Comparison of ENCODE assay signal across 8 cellular contexts in genomic region chr18:51194604-51195003, GRCh38. TPM values are rescaled to one million over a fixed set of nuclear protein-coding genes. Genes with fewer than 3 reads are reported as not detected.
DNase-seq lines count a peak whose midpoint lies in the region; ATAC-seq, FAIRE-seq and TF ChIP-seq lines count a peak whose summit lies in the region.

No MANE protein-coding gene starts in this region.

- H3K9me1 ChIP-seq in keratinocyte (ENCODE audit: control insufficient read depth, extremely low read depth, insufficient read depth, low read length): no peaks in the 10 kb centered on the region

- peak overlapping the region; percentile 39 for H3K27ac Mint-ChIP-seq in activated T-cell treated with anti-CD3 and anti-CD28 coated beads, Interleukin-2, amount 50 U/mL, for 72 hours
- H3K27ac Mint-ChIP-seq in activated T-helper 2 cell treated with anti-CD3 and anti-CD28 coated beads, Interferon-gamma antibody, Interleukin-2, Interleukin-4, amounts not matched to agents 10 μg/mL and 5 μg/mL and 100 μg/mL, durations not matched to agents 14 hours and 24 hours and 36 hours: peak overlapping the region; percentile 96

- peak overlapping the region; percentile 80 to 91 for H3K4me3 Mint-ChIP-seq in activated T-cell treated with anti-CD3 and anti-CD28 coated beads, Interleukin-2, amount 50 U/mL, for 72 hours
- peak overlapping the region; percentile 95 for H3K4me3 Mint-ChIP-seq in activated T-helper 2 cell treated with anti-CD3 and anti-CD28 coated beads, Interferon-gamma antibody, Interleukin-2, Interleukin-4, amounts not matched to agents 10 μg/mL and 5 μg/mL and 100 μg/mL, durations not matched to agents 14 hours and 24 hours and 36 hours (ENCODE audit: low read depth)

- TF ChIP-seq CTCF in keratinocyte (optimal IDR thresholded peaks at IDR 0.05 in 1 of 3, IDR thresholded peaks at IDR 0.05 in 1 of 3, conservative IDR thresholded peaks at IDR 0.05 in 1 of 3; ENCODE audit: extremely low read depth in 1 of 3, insufficient read depth in 2 of 3, low read length in 3 of 3) (no peak), transverse colon (IDR thresholded peaks at IDR 0.05) (no peak)

- H3K27ac ChIP-seq in keratinocyte (ENCODE audit: control insufficient read depth, insufficient read depth, low read length) (peak overlapping the region; percentile 87), transverse colon (peak overlapping the region; percentile 98 to 99 (median 99))

- 22 to 33% methylated on average over 3 of the region's 3 CpGs for WGBS in transverse colon (ENCODE audit: low coverage in 1 of 2), 2 donors

- FAIRE-seq in keratinocyte (lab: Jason Lieb, UNC): no peak

- peaks cover 34% of the 10 kb centered on the region for H3K4me1 ChIP-seq in keratinocyte (ENCODE audit: control insufficient read depth, extremely low read depth, insufficient read depth, low read length)
- peaks cover 23 to 64% (median 42%) of the 10 kb centered on the region in 4 donors for H3K4me1 ChIP-seq in transverse colon

- H3K9ac ChIP-seq in keratinocyte (ENCODE audit: control insufficient read depth, extremely low read depth, insufficient read depth, low read length): peak overlapping the region; percentile 96

- intact Hi-C loops in activated T-helper 2 cell treated with anti-CD3 and anti-CD28 coated beads, Interferon-gamma antibody, Interleukin-2, Interleukin-4, amounts not matched to agents 10 μg/mL and 5 μg/mL and 100 μg/mL, durations not matched to agents 14 hours and 24 hours and 36 hours (cut with micrococcal nuclease): loop anchor here (1.0 to 10.0 kb wide), 4 partner anchors 23 to 320 kb away; partner anchors contain the start of genes ME2 and SMAD4
- intact Hi-C loops in transverse colon (cut with DNase I; ENCODE audit: low total_unique reads): no loop called here

- ATAC-seq in activated T-cell treated with anti-CD3 and anti-CD28 coated beads, Interleukin-2, amount 50 U/mL, for 72 hours (replicated peaks in 1 of 2): no peak
- no peak for ATAC-seq in HG02588 (IDR thresholded peaks at IDR 0.05; ENCODE audit: unreplicated experiment)

- H3K9me3 Mint-ChIP-seq in activated T-cell treated with anti-CD3 and anti-CD28 coated beads, Interleukin-2, amount 50 U/mL, for 72 hours: peaks cover 0 to 2% of the 10 kb centered on the region in 2 donors
- H3K9me3 Mint-ChIP-seq in activated T-helper 2 cell treated with anti-CD3 and anti-CD28 coated beads, Interferon-gamma antibody, Interleukin-2, Interleukin-4, amounts not matched to agents 10 μg/mL and 5 μg/mL and 100 μg/mL, durations not matched to agents 14 hours and 24 hours and 36 hours: peaks cover 4% of the 10 kb centered on the region

- TF ChIP-seq POLR2A in transverse colon (IDR thresholded peaks at IDR 0.05): no peak

- peak overlapping the region; percentile 90 for H3K4me2 ChIP-seq in keratinocyte (ENCODE audit: control insufficient read depth, extremely low read depth, insufficient read depth, low read depth, low read length)

- in situ Hi-C loops in transverse colon (cut with MboI; ENCODE audit: low pct_ligation_motif_present in 1 of 4, low pct_unique_long_range_greater_than_20kb in 1 of 4, low sequenced_read_pairs in 3 of 4): no loop called here

- H3K27me3 ChIP-seq in keratinocyte (ENCODE audit: control insufficient read depth, extremely low read depth, insufficient read depth, low read length): no peaks in the 10 kb centered on the region
- no peaks in the 10 kb centered on the region for H3K27me3 ChIP-seq in transverse colon

- no peak for TF ChIP-seq EP300 in transverse colon (IDR thresholded peaks at IDR 0.05; ENCODE audit: low read depth)

- H3K36me3 ChIP-seq in keratinocyte (ENCODE audit: control insufficient read depth in 2 of 2, extremely low read depth in 1 of 2, insufficient read depth in 2 of 2, low read length in 2 of 2): no peaks in the 10 kb centered on the region
- H3K36me3 ChIP-seq in transverse colon: no peaks in the 10 kb centered on the region

- H3K36me3 Mint-ChIP-seq in activated T-cell treated with anti-CD3 and anti-CD28 coated beads, Interleukin-2, amount 50 U/mL, for 72 hours (ENCODE audit: insufficient read depth in 2 of 2): peaks cover 24 to 26% of the 10 kb centered on the region in 2 donors
- H3K36me3 Mint-ChIP-seq in activated T-helper 2 cell treated with anti-CD3 and anti-CD28 coated beads, Interferon-gamma antibody, Interleukin-2, Interleukin-4, amounts not matched to agents 10 μg/mL and 5 μg/mL and 100 μg/mL, durations not matched to agents 14 hours and 24 hours and 36 hours (ENCODE audit: low read depth): peaks cover 56% of the 10 kb centered on the region

- H3K9me3 ChIP-seq in keratinocyte (ENCODE audit: control insufficient read depth, low read depth, low read length) (no peaks in the 10 kb centered on the region), transverse colon (no peaks in the 10 kb centered on the region)

- H3K4me3 ChIP-seq in keratinocyte (ENCODE audit: control insufficient read depth in 2 of 3, extremely low read depth in 1 of 3, insufficient read depth in 2 of 3, low read depth in 1 of 3, low read length in 3 of 3) (peak overlapping the region; percentile 86 to 95 (median 95)), transverse colon (peak overlapping the region in 1 of 4 donors; percentile 99)

- no peak for DNase-seq in activated T-cell treated with anti-CD3 and anti-CD28 coated beads, Interleukin-2, amount 50 U/mL, for 72 hours
- no peak for DNase-seq in activated T-cell treated with anti-CD3 and anti-CD28 coated beads, Interleukin-2, amount 50 U/mL, for 1 hour
- no peak for DNase-seq in activated T-helper 2 cell treated with anti-CD3 and anti-CD28 coated beads, Interferon-gamma antibody, Interleukin-2, Interleukin-4, amounts not matched to agents 10 μg/mL and 5 μg/mL and 100 μg/mL, durations not matched to agents 14 hours and 24 hours and 36 hours (ENCODE audit: low spot score)
- DNase-seq in keratinocyte (ENCODE audit: low read depth, low spot score) (no peak), transverse colon (no peak), cortex of kidney (lab: John Stamatoyannopoulos, UW) (no peak), islet precursor cell (no peak)

- dilution Hi-C loops in keratinocyte (cut with MboI; ENCODE audit: extremely low pct_ligation_motif_present, low sequenced_read_pairs): no loop called here

- peaks cover 8% of the 10 kb centered on the region for H4K20me1 ChIP-seq in keratinocyte (ENCODE audit: control insufficient read depth, extremely low read depth, insufficient read depth, low read length)

- peaks cover 72% of the 10 kb centered on the region for H3K79me2 ChIP-seq in keratinocyte (ENCODE audit: control insufficient read depth, insufficient read depth, low read length)

- H3K4me1 Mint-ChIP-seq in activated T-cell treated with anti-CD3 and anti-CD28 coated beads, Interleukin-2, amount 50 U/mL, for 72 hours (ENCODE audit: low read depth): peaks cover 60% of the 10 kb centered on the region
- H3K4me1 Mint-ChIP-seq in activated T-helper 2 cell treated with anti-CD3 and anti-CD28 coated beads, Interferon-gamma antibody, Interleukin-2, Interleukin-4, amounts not matched to agents 10 μg/mL and 5 μg/mL and 100 μg/mL, durations not matched to agents 14 hours and 24 hours and 36 hours (ENCODE audit: low read depth): peaks cover 53% of the 10 kb centered on the region

- H2AFZ ChIP-seq in keratinocyte (ENCODE audit: control insufficient read depth, low read length): no peak overlapping the region

- H3K27me3 Mint-ChIP-seq in activated T-cell treated with anti-CD3 and anti-CD28 coated beads, Interleukin-2, amount 50 U/mL, for 72 hours (ENCODE audit: low read depth): no peaks in the 10 kb centered on the region
- no peaks in the 10 kb centered on the region for H3K27me3 Mint-ChIP-seq in activated T-helper 2 cell treated with anti-CD3 and anti-CD28 coated beads, Interferon-gamma antibody, Interleukin-2, Interleukin-4, amounts not matched to agents 10 μg/mL and 5 μg/mL and 100 μg/mL, durations not matched to agents 14 hours and 24 hours and 36 hours (ENCODE audit: low read depth)

RNA-seq across cellular contexts. Expression of gene MEX3C, which starts 2.9 kb away (rescaled TPM):
- total RNA-seq in activated T-cell treated with anti-CD3 and anti-CD28 coated beads, Interleukin-2, amount 50 U/mL, for 72 hours: 10 to 100 TPM; 85.0 to 94.5 TPM
- 48.6 and 49.3 TPM in 2 replicates for total RNA-seq in activated T-helper 2 cell treated with anti-CD3 and anti-CD28 coated beads, Interferon-gamma antibody, Interleukin-2, Interleukin-4, amounts not matched to agents 10 μg/mL and 5 μg/mL and 100 μg/mL, durations not matched to agents 14 hours and 24 hours and 36 hours
- polyA plus RNA-seq in keratinocyte: 62.0 to 75.1 TPM (median 73.9 TPM) in 3 replicates
- polyA plus RNA-seq in keratinocyte (2011; ENCODE audit: low read depth): 35.8 TPM
- 64.8 and 116 TPM in 2 replicates for polyA plus RNA-seq in keratinocyte (2011; cell fraction: cytosol; rRNA removed)
- polyA plus RNA-seq in keratinocyte (2011; cell fraction: nucleus; rRNA removed): 72.4 and 74.0 TPM in 2 replicates
- 33.8 and 46.5 TPM in 2 replicates for polyA plus RNA-seq in keratinocyte (2012; ENCODE audit: low replicate concordance)
- polyA minus RNA-seq in keratinocyte: 40.9 to 105 TPM (median 75.3 TPM) in 3 replicates
- 45.1 TPM for polyA minus RNA-seq in keratinocyte (2011; cell fraction: cytosol; rRNA and poly(A)+ RNA removed)
- polyA minus RNA-seq in keratinocyte (2011; cell fraction: nucleus; rRNA and poly(A)+ RNA removed): 29.0 and 59.2 TPM in 2 replicates
- total RNA-seq in transverse colon: 10 to 100 TPM; 11.3 to 27.8 (median 24.2) TPM
